ENCODE assay signal across 21 cellular contexts in genomic region chr12:15597125-15597830, GRCh38.
"Had no signal": no experiment of that assay in that cellular context is flagged by ENCODE, and none has a peak within 500 bp of the region (broad histone marks: within the 10 kb centered on the region; RNA-seq: fewer than 3 reads in every experiment).

No MANE protein-coding gene starts in this region.

- DNase-seq: activated CD4-positive, alpha-beta T cell treated with anti-CD3 and anti-CD28 coated beads, Interleukin-2, amount 10 ng/mL, durations not matched to agents 7 days and 5 days; activated CD8-positive, alpha-beta memory T cell treated with anti-CD3 and anti-CD28 coated beads, Interleukin-2, amount 10 ng/mL, durations not matched to agents 7 days and 5 days; activated CD8-positive, alpha-beta T cell treated with anti-CD3 and anti-CD28 coated beads for 36 hours; activated gamma-delta T cell; activated naive CD4-positive, alpha-beta T cell treated with anti-CD3 and anti-CD28 coated beads, Interleukin-2, amount 50 U/mL, for 16 hours; activated naive CD8-positive, alpha-beta T cell treated with anti-CD3 and anti-CD28 coated beads, Interleukin-2, amount 50 U/mL, for 24 hours; activated T-cell treated with anti-CD3 and anti-CD28 coated beads for 4 hours; dermis blood vessel endothelial cell; effector CD8-positive, alpha-beta T cell; foreskin melanocyte; lower lobe of right lung; mesendoderm; mucosa of descending colon; occipital lobe; stimulated activated CD4-positive, alpha-beta T cell treated with anti-CD3 and anti-CD28 coated beads, Interleukin-2, amount 100 ng/mL, for 48 hours; stimulated activated CD8-positive, alpha-beta memory T cell treated with anti-CD3 and anti-CD28 coated beads, Interleukin-4, amount 100 ng/mL, for 48 hours; stimulated activated naive CD4-positive, alpha-beta T cell; T-helper 2 cell; upper lobe of left lung had no signal

- H3K27me3 Mint-ChIP-seq: activated CD4-positive, alpha-beta T cell treated with anti-CD3 and anti-CD28 coated beads, Interleukin-2, amount 10 ng/mL, durations not matched to agents 7 days and 5 days; activated CD8-positive, alpha-beta T cell treated with anti-CD3 and anti-CD28 coated beads for 36 hours; activated naive CD8-positive, alpha-beta T cell treated with anti-CD3 and anti-CD28 coated beads, Interleukin-2, amount 50 U/mL, for 24 hours had no signal

- H3K4me3 Mint-ChIP-seq: activated CD4-positive, alpha-beta T cell treated with anti-CD3 and anti-CD28 coated beads, Interleukin-2, amount 10 ng/mL, durations not matched to agents 7 days and 5 days; activated CD8-positive, alpha-beta memory T cell treated with anti-CD3 and anti-CD28 coated beads, Interleukin-2, amount 10 ng/mL, durations not matched to agents 7 days and 5 days; activated CD8-positive, alpha-beta T cell treated with anti-CD3 and anti-CD28 coated beads for 36 hours; activated naive CD8-positive, alpha-beta T cell treated with anti-CD3 and anti-CD28 coated beads, Interleukin-2, amount 50 U/mL, for 24 hours; neural crest cell had no signal

- H3K4me1 Mint-ChIP-seq: activated CD4-positive, alpha-beta T cell treated with anti-CD3 and anti-CD28 coated beads, Interleukin-2, amount 10 ng/mL, durations not matched to agents 7 days and 5 days; activated CD8-positive, alpha-beta memory T cell treated with anti-CD3 and anti-CD28 coated beads, Interleukin-2, amount 10 ng/mL, durations not matched to agents 7 days and 5 days had no signal

- H3K9me3 Mint-ChIP-seq: activated CD4-positive, alpha-beta T cell treated with anti-CD3 and anti-CD28 coated beads, Interleukin-2, amount 10 ng/mL, durations not matched to agents 7 days and 5 days; activated CD8-positive, alpha-beta T cell treated with anti-CD3 and anti-CD28 coated beads for 36 hours; activated naive CD8-positive, alpha-beta T cell treated with anti-CD3 and anti-CD28 coated beads, Interleukin-2, amount 50 U/mL, for 24 hours; neural crest cell had no signal

- H3K27ac Mint-ChIP-seq: activated CD4-positive, alpha-beta T cell treated with anti-CD3 and anti-CD28 coated beads, Interleukin-2, amount 10 ng/mL, durations not matched to agents 7 days and 5 days; activated CD8-positive, alpha-beta memory T cell treated with anti-CD3 and anti-CD28 coated beads, Interleukin-2, amount 10 ng/mL, durations not matched to agents 7 days and 5 days; activated CD8-positive, alpha-beta T cell treated with anti-CD3 and anti-CD28 coated beads for 36 hours; activated naive CD8-positive, alpha-beta T cell treated with anti-CD3 and anti-CD28 coated beads, Interleukin-2, amount 50 U/mL, for 24 hours had no signal

- ATAC-seq: activated CD8-positive, alpha-beta memory T cell treated with anti-CD3 and anti-CD28 coated beads, Interleukin-2, amount 10 ng/mL, durations not matched to agents 7 days and 5 days; activated CD8-positive, alpha-beta T cell treated with anti-CD3 and anti-CD28 coated beads for 36 hours; activated naive CD8-positive, alpha-beta T cell treated with anti-CD3 and anti-CD28 coated beads, Interleukin-2, amount 50 U/mL, for 24 hours; left lobe of liver; mucosa of descending colon had no signal

- H3K36me3 Mint-ChIP-seq: activated CD8-positive, alpha-beta memory T cell treated with anti-CD3 and anti-CD28 coated beads, Interleukin-2, amount 10 ng/mL, durations not matched to agents 7 days and 5 days had no signal
